29 cellular contexts compared by ENCODE assay signal in the genomic region with DNA sequence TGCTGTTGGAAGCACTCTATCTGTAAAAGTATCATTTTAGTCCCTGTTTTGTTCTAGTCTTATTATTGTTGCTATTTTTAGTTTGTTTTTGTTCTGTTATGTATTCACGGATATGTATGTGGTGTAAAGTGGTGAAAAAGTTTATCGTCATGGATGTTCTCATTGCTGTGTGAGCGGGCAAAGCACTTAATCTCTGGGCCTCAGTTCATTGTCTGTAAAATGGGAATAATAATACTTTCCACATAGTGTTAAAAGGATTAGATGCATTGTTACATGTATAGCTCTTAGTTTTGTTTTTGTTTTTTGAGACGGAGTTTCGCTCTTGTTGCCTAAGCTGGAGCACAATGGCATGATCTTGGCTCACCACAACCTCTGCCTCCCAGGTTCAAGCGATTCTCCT.
"Had no signal": no experiment of that assay in that cellular context is flagged by ENCODE, and none has a peak within 500 bp of the region (broad histone marks: within the 10 kb centered on the region; RNA-seq: fewer than 3 reads in every experiment).

No MANE protein-coding gene starts in this region.

- H3K36me3 Mint-ChIP-seq: activated naive CD4-positive, alpha-beta T cell treated with anti-CD3 and anti-CD28 coated beads, Interleukin-2, amount 50 U/mL, for 72 hours had no signal

- H3K9me3 ChIP-seq: gastroesophageal sphincter, pancreas, prostate gland, sigmoid colon, stomach, thyroid gland, upper lobe of right lung had no signal

- DNase-seq: activated CD4-positive, alpha-beta memory T cell treated with anti-CD3 and anti-CD28 coated beads for 36 hours; activated CD4-positive, alpha-beta T cell treated with anti-CD3 and anti-CD28 coated beads, Interleukin-2, amount 10 ng/mL, durations not matched to agents 24 days and 14 days; activated CD4-positive, CD25-positive, alpha-beta regulatory T cell treated with anti-CD3 and anti-CD28 coated beads, Interleukin-2, amount 50 U/mL, for 72 hours; activated naive CD4-positive, alpha-beta T cell; activated T-cell treated with anti-CD3 and anti-CD28 coated beads, Interleukin-2, amount 50 U/mL, for 72 hours; cerebellar nuclear complex; effector memory CD8-positive, alpha-beta T cell; erythroblast; islet precursor cell; mammary epithelial cell; nucleus accumbens; pancreas; retina; sigmoid colon; small intestine; stimulated activated CD4-positive, alpha-beta T cell treated with anti-CD3 and anti-CD28 coated beads, Interleukin-4, amount 100 ng/mL, for 4 hours; stimulated activated CD8-positive, alpha-beta memory T cell treated with anti-CD3 and anti-CD28 coated beads, Interleukin-4, amount 100 ng/mL, for 48 hours; stimulated activated naive B cell treated with anti-CD40 and anti-IgM and Interleukin-4, amounts not matched to agents 10 μg/mL and 1 μg/mL and 100 μg/mL, for 72 hours; stomach; T1000; thyroid gland; upper lobe of right lung; WERI-Rb-1 had no signal

- H3K9me3 Mint-ChIP-seq: activated CD4-positive, alpha-beta memory T cell treated with anti-CD3 and anti-CD28 coated beads for 36 hours; activated CD4-positive, alpha-beta T cell treated with anti-CD3 and anti-CD28 coated beads, Interleukin-2, amount 10 ng/mL, durations not matched to agents 24 days and 14 days; activated naive CD4-positive, alpha-beta T cell treated with anti-CD3 and anti-CD28 coated beads, Interleukin-2, amount 50 U/mL, for 72 hours; activated T-cell treated with anti-CD3 and anti-CD28 coated beads, Interleukin-2, amount 50 U/mL, for 72 hours; effector memory CD8-positive, alpha-beta T cell; stimulated activated naive B cell treated with anti-CD40 and anti-IgM and Interleukin-4, amounts not matched to agents 10 μg/mL and 1 μg/mL and 100 μg/mL, for 72 hours; T-helper 1 cell treated with Interleukin-12 subunit alpha and Interleukin-12 subunit beta and Interleukin-4 antibody, amounts not matched to agents 30 μg/mL and 1 μg/mL, for 36 hours had no signal

- H3K27ac ChIP-seq: coronary artery, gastroesophageal sphincter, hepatocyte, pancreas, prostate gland, sigmoid colon, stomach, thyroid gland, upper lobe of right lung, WERI-Rb-1 had no signal

- H3K4me2 ChIP-seq: hepatocyte had no signal

- H3K27me3 ChIP-seq: gastroesophageal sphincter, hepatocyte, pancreas, sigmoid colon, stomach, thyroid gland, upper lobe of right lung had no signal

- FAIRE-seq: pancreas, small intestine had no signal

- H3K36me3 ChIP-seq: pancreas, prostate gland, thyroid gland had no signal

- ATAC-seq: activated naive CD4-positive, alpha-beta T cell treated with anti-CD3 and anti-CD28 coated beads, Interleukin-2, amount 50 U/mL, for 72 hours; activated T-cell treated with anti-CD3 and anti-CD28 coated beads, Interleukin-2, amount 50 U/mL, for 72 hours; effector memory CD8-positive, alpha-beta T cell; gastroesophageal sphincter; pancreas; stimulated activated naive B cell treated with anti-CD40 and anti-IgM and Interleukin-4, amounts not matched to agents 10 μg/mL and 1 μg/mL and 100 μg/mL, for 72 hours; upper lobe of right lung had no signal

- H3K27me3 Mint-ChIP-seq: activated CD4-positive, alpha-beta memory T cell treated with anti-CD3 and anti-CD28 coated beads for 36 hours; activated CD4-positive, alpha-beta T cell treated with anti-CD3 and anti-CD28 coated beads, Interleukin-2, amount 10 ng/mL, durations not matched to agents 24 days and 14 days; effector memory CD8-positive, alpha-beta T cell; stimulated activated naive B cell treated with anti-CD40 and anti-IgM and Interleukin-4, amounts not matched to agents 10 μg/mL and 1 μg/mL and 100 μg/mL, for 72 hours had no signal

- H2AFZ ChIP-seq: hepatocyte had no signal

- H3K4me3 Mint-ChIP-seq: activated CD4-positive, alpha-beta memory T cell treated with anti-CD3 and anti-CD28 coated beads for 36 hours; activated CD4-positive, alpha-beta T cell treated with anti-CD3 and anti-CD28 coated beads, Interleukin-2, amount 10 ng/mL, durations not matched to agents 24 days and 14 days; activated T-cell treated with anti-CD3 and anti-CD28 coated beads, Interleukin-2, amount 50 U/mL, for 72 hours; effector memory CD8-positive, alpha-beta T cell; stimulated activated naive B cell treated with anti-CD40 and anti-IgM and Interleukin-4, amounts not matched to agents 10 μg/mL and 1 μg/mL and 100 μg/mL, for 72 hours; T-helper 1 cell treated with Interleukin-12 subunit alpha and Interleukin-12 subunit beta and Interleukin-4 antibody, amounts not matched to agents 30 μg/mL and 1 μg/mL, for 36 hours had no signal

- H3K27ac Mint-ChIP-seq: activated CD4-positive, alpha-beta memory T cell treated with anti-CD3 and anti-CD28 coated beads for 36 hours; activated T-cell treated with anti-CD3 and anti-CD28 coated beads, Interleukin-2, amount 50 U/mL, for 72 hours; stimulated activated naive B cell treated with anti-CD40 and anti-IgM and Interleukin-4, amounts not matched to agents 10 μg/mL and 1 μg/mL and 100 μg/mL, for 72 hours; T-helper 1 cell treated with Interleukin-12 subunit alpha and Interleukin-12 subunit beta and Interleukin-4 antibody, amounts not matched to agents 30 μg/mL and 1 μg/mL, for 36 hours had no signal

- H3K4me1 ChIP-seq: prostate gland had no signal

- H3K4me3 ChIP-seq: coronary artery, gastroesophageal sphincter, hepatocyte, pancreas, prostate gland, sigmoid colon, stomach, thyroid gland, upper lobe of right lung had no signal
